12 cellular contexts compared by ENCODE assay signal in the genomic region with DNA sequence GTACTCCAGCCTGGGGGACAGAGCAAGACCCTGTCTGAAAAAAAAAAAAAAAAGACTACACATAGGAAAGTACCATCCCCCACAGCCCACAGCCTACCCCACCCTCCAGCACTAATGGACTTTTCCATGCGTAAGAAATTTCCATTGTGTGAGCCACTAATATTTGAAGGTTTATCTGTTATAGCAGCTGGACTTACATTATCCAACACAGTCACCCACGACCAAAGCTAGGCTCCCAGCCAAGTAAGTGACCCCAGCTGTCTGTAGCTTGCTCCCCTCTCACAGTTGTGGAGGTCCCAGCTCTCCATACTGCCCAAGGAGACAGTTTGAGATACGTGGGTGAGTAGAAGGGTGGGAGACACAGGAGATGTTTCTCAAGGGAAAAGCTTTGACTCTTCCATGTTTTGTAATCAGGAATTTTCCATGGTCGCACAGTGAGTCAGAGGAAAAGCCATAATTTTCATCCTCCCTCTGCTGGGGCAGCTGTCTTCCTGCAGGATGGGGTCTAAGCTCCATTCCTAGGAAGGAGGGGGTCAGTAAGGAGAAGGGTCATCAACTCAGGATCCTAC. TPM values are rescaled to one million over a fixed set of nuclear protein-coding genes. Genes with fewer than 3 reads are reported as not detected.
DNase-seq lines count a peak whose midpoint lies in the region; ATAC-seq, FAIRE-seq and TF ChIP-seq lines count a peak whose summit lies in the region.
"Had no signal": no experiment of that assay in that cellular context is flagged by ENCODE, and none has a peak within 500 bp of the region (broad histone marks: within the 10 kb centered on the region; RNA-seq: fewer than 3 reads in every experiment).

No MANE protein-coding gene starts in this region.

- DNase-seq in heart right ventricle (no peak), Right ventricle myocardium inferior (ENCODE audit: missing footprints) (no peak), K562 (ENCODE audit: extremely low read depth in 1 of 4, low spot score in 3 of 4) (no peak), iris pigment epithelial cell (ENCODE audit: low read depth) (peak; percentile 30), NCI-H1417 (lab: John Stamatoyannopoulos, UW) (no peak), NCI-H524 treated with DMSO at 0.1 percent for 48 hours (lab: John Stamatoyannopoulos, UW) (no peak)
- DNase-seq: activated naive CD4-positive, alpha-beta T cell treated with anti-CD3 and anti-CD28 coated beads for 36 hours; NCI-H526; stimulated activated CD4-positive, alpha-beta T cell treated with anti-CD3 and anti-CD28 coated beads, Interleukin-12 subunit alpha, Interleukin-12 subunit beta, amount 100 ng/mL, for 4 hours had no signal

- no peak for TF ChIP-seq EP300 in K562 (IDR thresholded peaks at IDR 0.05; ENCODE audit: low read length)

- no peaks in the 10 kb centered on the region for H4K20me1 ChIP-seq in K562 (replicated peaks; ENCODE audit: control insufficient read depth, insufficient read depth, low read length)

- no peak for FAIRE-seq in K562 (lab: Jason Lieb, UNC)
- FAIRE-seq: H54 had no signal

- no peaks in the 10 kb centered on the region for H3K79me2 ChIP-seq in K562 (ENCODE audit: control insufficient read depth, insufficient read depth, low read length)

- POLR2A ChIA-PET in K562 (lab: Yijun Ruan, JAX) = interaction anchor here (0.6 kb wide), 1 partner anchor 330 kb away, joined by 3 read pairs; no protein-coding TSS in a partner anchor

- peak in 6 of 8 donors; percentile 22 to 49 (median 38) for ATAC-seq in heart right ventricle
- ATAC-seq in Right ventricle myocardium inferior = no peak
- ATAC-seq in K562 = no peak
- ATAC-seq in HG03354 (IDR thresholded peaks at IDR 0.05; ENCODE audit: poor library complexity, severe bottlenecking, unreplicated experiment) = no peak
- ATAC-seq in HG03571 (IDR thresholded peaks at IDR 0.05; ENCODE audit: unreplicated experiment) = no peak

- no peak overlapping the region for H3K4me3 ChIP-seq in heart right ventricle
- H3K4me3 ChIP-seq in K562 = no peak overlapping the region

- no peaks in the 10 kb centered on the region for H3K36me3 ChIP-seq in heart right ventricle
- H3K36me3 ChIP-seq in K562 (ENCODE audit: control insufficient read depth, insufficient read depth, low read length) = no peaks in the 10 kb centered on the region

- WGBS in heart right ventricle, 2 donors = 64 to 76% methylated on average over 4 of the region's 4 CpGs
- WGBS in K562 (ENCODE audit: insufficient coverage, low coverage, missing lambda C conversion rate) = 3% methylated on average over 4 of the region's 4 CpGs

- peaks cover 4 to 41% (median 30%) of the 10 kb centered on the region in 9 donors for H3K4me1 ChIP-seq in heart right ventricle
- H3K4me1 ChIP-seq in K562 (replicated peaks in 1 of 2; ENCODE audit: control insufficient read depth in 2 of 2, insufficient read depth in 2 of 2, low read length in 2 of 2) = no peaks in the 10 kb centered on the region

- no peaks in the 10 kb centered on the region for H3K27me3 ChIP-seq in heart right ventricle
- peaks cover 0 to 7% of the 10 kb centered on the region in 2 experiments; a peak in 1 of 5 replicates for H3K27me3 ChIP-seq in K562 (ENCODE audit: control insufficient read depth in 2 of 2, insufficient read depth in 2 of 2, low read length in 2 of 2)

- H3K9me1 ChIP-seq in K562 (ENCODE audit: control insufficient read depth, insufficient read depth, low read length) = no peaks in the 10 kb centered on the region

- H3K4me2 ChIP-seq in K562 (ENCODE audit: insufficient read depth, low read length) = no peak overlapping the region

- TF ChIP-seq RAD21 in K562 (CRISPR knock-in tag; conservative IDR thresholded peaks at IDR 0.05 in 1 of 2, IDR thresholded peaks at IDR 0.05 in 1 of 2) = no peak

- CTCF ChIA-PET in K562 (lab: Yijun Ruan, JAX; ENCODE audit: low intra/inter-chr PET ratio) = interaction anchor here (0.6 kb wide), 1 partner anchor 139 kb away, joined by 3 read pairs; no protein-coding TSS in a partner anchor

- no TSS peak for BruUV-seq in K562 (replicated peaks; lab: Mats Ljungman, UMichigan)

- H3K27ac ChIP-seq in heart right ventricle (peak overlapping the region in 9 of 10 donors; percentile 15 to 80 (median 69)), K562 (ENCODE audit: extremely low read depth, low read depth, low read length) (no peak overlapping the region)

- intact Hi-C loops in heart right ventricle (cut with DNase I) (loop anchor here in 6 of 10 donors (2.0 to 10.0 kb wide), 7 partner anchors 47 to 397 kb away; a partner anchor contains a TSS), Right ventricle myocardium inferior (cut with DNase I) (loop anchor here (5.0 kb wide), 1 partner anchor 35 kb away; no protein-coding TSS in a partner anchor), K562 (cut with micrococcal nuclease) (no loop called here)

- H2AFZ ChIP-seq in K562 (ENCODE audit: low read depth, low read length) = no peak overlapping the region

- no peak overlapping the region for H3K9ac ChIP-seq in K562 (ENCODE audit: insufficient read depth in 1 of 2, low read depth in 2 of 2, low read length in 2 of 2)

- TF ChIP-seq CTCF in heart right ventricle (IDR thresholded peaks at IDR 0.05) (peak in 5 of 9 donors; percentile 11 to 42 (median 29)), K562 (IDR thresholded peaks at IDR 0.05 in 2 of 3, conservative IDR thresholded peaks at IDR 0.05 in 1 of 3; ENCODE audit: insufficient read depth in 2 of 3, low read depth in 1 of 3, low read length in 3 of 3) (no peak)

- in situ Hi-C loops in K562 (cut with MboI) = no loop called here

- TF ChIP-seq POLR2A in K562 (conservative IDR thresholded peaks at IDR 0.05) = no peak

- H3K9me3 ChIP-seq in heart right ventricle (peaks cover 0 to 5% (median 0%) of the 10 kb centered on the region in 11 donors), K562 (replicated peaks; ENCODE audit: control insufficient read depth, insufficient read depth, low read depth, low read length) (no peaks in the 10 kb centered on the region)

TF ChIP-seq in K562, 482 proteins besides CTCF, POLR2A, EP300 and RAD21 (continues in another document):
- TF ChIP-seq PHB (CRISPR knock-in tag; IDR thresholded peaks at IDR 0.05) = no peak
- TF ChIP-seq NCOA4 (IDR thresholded peaks at IDR 0.05; ENCODE audit: partially characterized antibody) = no peak
- TF ChIP-seq DIDO1 (tag; IDR thresholded peaks at IDR 0.05; ENCODE audit: low read depth) = no peak
- TF ChIP-seq, protein P1, sequence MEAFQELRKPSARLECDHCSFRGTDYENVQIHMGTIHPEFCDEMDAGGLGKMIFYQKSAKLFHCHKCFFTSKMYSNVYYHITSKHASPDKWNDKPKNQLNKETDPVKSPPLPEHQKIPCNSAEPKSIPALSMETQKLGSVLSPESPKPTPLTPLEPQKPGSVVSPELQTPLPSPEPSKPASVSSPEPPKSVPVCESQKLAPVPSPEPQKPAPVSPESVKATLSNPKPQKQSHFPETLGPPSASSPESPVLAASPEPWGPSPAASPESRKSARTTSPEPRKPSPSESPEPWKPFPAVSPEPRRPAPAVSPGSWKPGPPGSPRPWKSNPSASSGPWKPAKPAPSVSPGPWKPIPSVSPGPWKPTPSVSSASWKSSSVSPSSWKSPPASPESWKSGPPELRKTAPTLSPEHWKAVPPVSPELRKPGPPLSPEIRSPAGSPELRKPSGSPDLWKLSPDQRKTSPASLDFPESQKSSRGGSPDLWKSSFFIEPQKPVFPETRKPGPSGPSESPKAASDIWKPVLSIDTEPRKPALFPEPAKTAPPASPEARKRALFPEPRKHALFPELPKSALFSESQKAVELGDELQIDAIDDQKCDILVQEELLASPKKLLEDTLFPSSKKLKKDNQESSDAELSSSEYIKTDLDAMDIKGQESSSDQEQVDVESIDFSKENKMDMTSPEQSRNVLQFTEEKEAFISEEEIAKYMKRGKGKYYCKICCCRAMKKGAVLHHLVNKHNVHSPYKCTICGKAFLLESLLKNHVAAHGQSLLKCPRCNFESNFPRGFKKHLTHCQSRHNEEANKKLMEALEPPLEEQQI (IDR thresholded peaks at IDR 0.05) = no peak
- no peak for TF ChIP-seq CBX5 (IDR thresholded peaks at IDR 0.05; ENCODE audit: borderline replicate concordance, low read depth)
- TF ChIP-seq ZNF12 (CRISPR knock-in tag; IDR thresholded peaks at IDR 0.05) = peak; percentile 89
- TF ChIP-seq, protein P2, sequence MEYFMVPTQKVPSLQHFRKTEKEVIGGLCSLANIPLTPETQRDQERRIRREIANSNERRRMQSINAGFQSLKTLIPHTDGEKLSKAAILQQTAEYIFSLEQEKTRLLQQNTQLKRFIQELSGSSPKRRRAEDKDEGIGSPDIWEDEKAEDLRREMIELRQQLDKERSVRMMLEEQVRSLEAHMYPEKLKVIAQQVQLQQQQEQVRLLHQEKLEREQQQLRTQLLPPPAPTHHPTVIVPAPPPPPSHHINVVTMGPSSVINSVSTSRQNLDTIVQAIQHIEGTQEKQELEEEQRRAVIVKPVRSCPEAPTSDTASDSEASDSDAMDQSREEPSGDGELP (CRISPR knock-in tag; IDR thresholded peaks at IDR 0.05; ENCODE audit: borderline replicate concordance) = peak; percentile 37; the same call in 1 of the 2 replicates
- no peak for TF ChIP-seq ZNF764 (CRISPR knock-in tag; IDR thresholded peaks at IDR 0.05; ENCODE audit: low read depth)
- no peak for TF ChIP-seq NR2F6 (CRISPR knock-in tag; IDR thresholded peaks at IDR 0.05)

RNA-seq across cellular contexts. Expression of a gene that starts 57.4 kb away (rescaled TPM):
- total RNA-seq in heart right ventricle (100 to 1,000 TPM; 195 to 364 (median 287) TPM), Right ventricle myocardium inferior (387 TPM), K562 (2014; rRNA removed) (0.08 and 1.1 TPM in 2 replicates), K562 (2014; rRNA removed; fragmentation: Illumina TruSeq; extraction: Trizol) (0.16 and 0.29 TPM in 2 replicates), K562 (2015; rRNA removed; fragmentation: Illumina TruSeq; extraction: Trizol) (0.40 and 0.64 TPM in 2 replicates), K562 (2021) (1.0 and 1.5 TPM in 2 replicates)
- polyA plus RNA-seq in heart right ventricle (100 to 1,000 TPM in 1 of 2 donors, 10 to 100 TPM in 1; 93.0 to 198 TPM), K562 (2011; rRNA removed) (1.5 and 2.5 TPM in 2 replicates), K562 (2014; fragmentation: Illumina TruSeq; extraction: Trizol) (0.62 and 0.86 TPM in 2 replicates), K562 (2014; fragmentation: Nextera tagmentation; extraction: Ambion mirVana) (under 1 TPM; 0.63 to 0.82 TPM), K562 (2014; rRNA removed) (0.08 and 0.49 TPM in 2 replicates)
- total RNA-seq in K562 (2011; cell fraction: chromatin; rRNA removed; ENCODE audit: low replicate concordance) = 0.79 and 1.5 TPM in 2 replicates
- total RNA-seq in K562 (2011; cell fraction: nucleolus; rRNA removed) = 1.2 TPM in 1 of 2 replicates, not detected in the other
- 1.5 TPM in 1 of 2 replicates, not detected in the other for total RNA-seq in K562 (2011; cell fraction: nucleoplasm; rRNA removed)
- 4.8 and 4.9 TPM in 2 replicates for polyA plus RNA-seq in K562 (2011; cell fraction: cytosol; rRNA removed)
- polyA plus RNA-seq in K562 (2011; cell fraction: nucleus; rRNA removed) = 1.9 and 3.3 TPM in 2 replicates
- 0.51 and 0.55 TPM in 2 replicates for polyA plus RNA-seq in K562 (2012)
- 3.4 and 5.0 TPM in 2 replicates for polyA minus RNA-seq in K562 (2011; rRNA and poly(A)+ RNA removed)
- polyA minus RNA-seq in K562 (2011; cell fraction: cytosol; rRNA and poly(A)+ RNA removed) = 0.76 and 2.1 TPM in 2 replicates
- polyA minus RNA-seq in K562 (2011; cell fraction: nucleus; rRNA and poly(A)+ RNA removed) = 1.00 and 1.2 TPM in 2 replicates

Comparison
In these comparisons a context has a peak if more than half of its experiments do, and no peak if none do; other contexts are left out.
1. ATAC-seq: peak in heart right ventricle (6 of 8); none in Right ventricle myocardium inferior (single experiment), K562 (single experiment), HG03354 (single experiment) and HG03571 (single experiment).
2. CTCF ChIP-seq: peak in heart right ventricle (5 of 9); none in K562 (0 of 3).
3. RNA of a gene that starts 57.4 kb away (total RNA-seq): 387 TPM in Right ventricle myocardium inferior (single experiment) and 195 to 364 TPM in heart right ventricle; 0.08 to 1.5 TPM in K562; every median in the first group is over 10 times any median in the second.